Comparison of ENCODE assay signal across 22 cellular contexts in the genomic region with DNA sequence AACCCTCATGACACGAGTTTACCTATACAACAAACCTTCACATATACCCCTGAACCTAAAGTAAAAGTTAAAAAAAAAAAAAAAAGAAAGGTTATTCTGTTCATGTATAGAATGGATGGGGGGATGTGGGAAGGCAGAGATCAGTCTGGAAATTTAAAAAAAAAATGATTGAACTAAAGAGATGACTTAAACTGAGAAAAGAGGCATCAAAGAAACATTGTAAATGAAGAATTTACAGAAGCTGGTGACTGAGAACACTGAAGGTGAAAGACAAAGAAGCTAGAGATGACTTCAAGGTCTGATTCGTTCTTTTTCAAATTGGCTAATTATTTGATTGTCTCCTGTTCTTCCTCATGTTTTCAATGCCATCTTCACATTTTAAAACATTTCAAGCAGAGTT.
"Had no signal": no experiment of that assay in that cellular context is flagged by ENCODE, and none has a peak within 500 bp of the region (broad histone marks: within the 10 kb centered on the region; RNA-seq: fewer than 3 reads in every experiment).

No MANE protein-coding gene starts in this region.

- H3K4me3 Mint-ChIP-seq: dendritic cell treated with granulocyte-macrophage colony-stimulating factor and Interleukin-4, amounts not matched to agents 40 ng/mL and 50 ng/mL, for 4 days; effector memory CD8-positive, alpha-beta T cell; endodermal cell had no signal

- H3K9me3 Mint-ChIP-seq: dendritic cell treated with granulocyte-macrophage colony-stimulating factor and Interleukin-4, amounts not matched to agents 40 ng/mL and 50 ng/mL, for 4 days; effector memory CD8-positive, alpha-beta T cell; endodermal cell had no signal

- H3K27me3 Mint-ChIP-seq: dendritic cell treated with granulocyte-macrophage colony-stimulating factor and Interleukin-4, amounts not matched to agents 40 ng/mL and 50 ng/mL, for 4 days; effector memory CD8-positive, alpha-beta T cell had no signal

- ATAC-seq: effector memory CD8-positive, alpha-beta T cell; esophagus mucosa; foreskin keratinocyte; gastrocnemius medialis; gastroesophageal sphincter; heart left ventricle; heart right ventricle had no signal

- H3K27ac Mint-ChIP-seq: dendritic cell treated with granulocyte-macrophage colony-stimulating factor and Interleukin-4, amounts not matched to agents 40 ng/mL and 50 ng/mL, for 4 days; effector memory CD8-positive, alpha-beta T cell; endodermal cell had no signal

- DNase-seq: colonic mucosa; cortex of kidney; dermis blood vessel endothelial cell; dorsolateral prefrontal cortex; effector CD4-positive, alpha-beta T cell; effector CD8-positive, alpha-beta T cell; effector memory CD4-positive, alpha-beta T cell; effector memory CD8-positive, alpha-beta T cell; endodermal cell; erythroblast; esophagus squamous epithelium; foreskin fibroblast; foreskin keratinocyte; foreskin melanocyte; gastrocnemius medialis; glutamatergic neuron; head of caudate nucleus; heart left ventricle; heart right ventricle had no signal
